8 cellular contexts compared by ENCODE assay signal in the genomic region with DNA sequence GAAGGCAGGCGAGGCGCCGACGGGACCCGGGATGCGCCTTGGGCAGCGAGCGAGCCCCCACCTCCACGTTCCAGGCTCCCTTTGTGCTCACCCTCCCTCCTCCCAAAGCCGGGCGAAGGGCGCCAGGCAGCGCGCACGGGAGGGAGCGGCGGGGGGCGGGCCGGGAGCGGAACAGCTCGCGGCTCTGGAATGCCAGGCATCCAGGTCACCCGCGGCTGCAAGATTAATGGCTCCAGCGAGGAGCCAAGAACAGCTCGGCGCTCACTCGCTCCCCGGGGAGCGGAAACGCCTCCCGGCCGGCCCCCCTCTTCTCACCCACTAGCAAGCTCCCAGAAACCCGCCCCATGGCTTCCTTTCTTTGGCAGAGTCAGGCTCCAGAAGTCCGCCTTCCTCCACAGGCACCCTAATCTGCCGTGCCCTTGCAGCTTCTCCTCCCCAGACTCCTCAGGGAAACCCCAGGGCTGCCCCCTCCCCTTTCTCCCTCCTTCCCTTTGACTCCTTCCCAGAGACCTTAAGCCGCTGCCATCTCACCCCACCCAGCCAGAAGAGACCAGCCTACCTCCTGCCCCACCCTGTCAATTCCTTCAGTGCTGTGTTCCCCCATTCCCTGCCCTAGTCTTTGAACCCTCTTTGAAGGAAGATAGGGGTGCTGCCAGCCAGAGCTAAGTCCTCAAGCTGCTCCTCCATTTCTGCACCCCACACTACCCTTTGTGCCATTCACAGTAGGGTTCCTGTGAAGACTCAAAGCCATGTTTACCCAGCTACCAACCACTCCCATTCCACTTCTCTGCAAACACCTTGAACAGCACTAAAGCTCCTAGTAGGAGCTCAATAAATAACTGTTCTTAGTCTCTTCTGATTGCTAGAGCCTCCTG. TPM values are rescaled to one million over a fixed set of nuclear protein-coding genes. Genes with fewer than 3 reads are reported as not detected.
DNase-seq lines count a peak whose midpoint lies in the region; ATAC-seq, FAIRE-seq and TF ChIP-seq lines count a peak whose summit lies in the region.

No MANE protein-coding gene starts in this region.

- peak overlapping the region; percentile 82 for H3K4ac ChIP-seq in H9 (ENCODE audit: low read depth, low read length)

- peak overlapping the region; percentile 95 to 99 (median 98) for H3K27ac Mint-ChIP-seq in H9

- peak overlapping the region; percentile 10 for H3K4me3 ChIP-seq in kidney epithelial cell (ENCODE audit: low read depth, low read length)
- H3K4me3 ChIP-seq in small intestine (ENCODE audit: low read depth in 1 of 2, low read length in 2 of 2): peak overlapping the region in 1 of 2 donors; percentile 23

- peak overlapping the region; percentile 85 for H2BK20ac ChIP-seq in H9 (ENCODE audit: low read depth, low read length, poor library complexity, severe bottlenecking)

- H3K4me1 ChIP-seq in H9 (ENCODE audit: insufficient read depth, low read length): peaks cover 21% of the 10 kb centered on the region; the same call in 1 of the 2 replicates
- peaks cover 8 to 9% of the 10 kb centered on the region in 2 donors for H3K4me1 ChIP-seq in small intestine (ENCODE audit: control insufficient read depth in 2 of 2, insufficient read depth in 1 of 2, low read depth in 1 of 2, low read length in 1 of 2)

- peak overlapping the region; percentile 29 for H3K9ac ChIP-seq in H9 (ENCODE audit: extremely low read depth, insufficient read length, low read length)

- peak overlapping the region; percentile 11 for H3K4me2 ChIP-seq in H9 (ENCODE audit: insufficient read depth, insufficient read length, low read length)

- no peak overlapping the region for H2AFZ ChIP-seq in H9 (ENCODE audit: low read length)

- no peaks in the 10 kb centered on the region for H3K27me3 ChIP-seq in H9 (ENCODE audit: insufficient read depth, low read length)
- no peaks in the 10 kb centered on the region for H3K27me3 ChIP-seq in kidney epithelial cell (ENCODE audit: control insufficient read depth, insufficient read depth, low read length)
- no peaks in the 10 kb centered on the region for H3K27me3 ChIP-seq in small intestine (ENCODE audit: control insufficient read depth in 2 of 2, insufficient read depth in 2 of 2, low read length in 2 of 2)

- H3T11ph ChIP-seq in H9 (ENCODE audit: low read length): no peak overlapping the region

- peaks cover 70 to 90% (median 84%) of the 10 kb centered on the region in 3 experiments for H3K36me3 Mint-ChIP-seq in H9 (ENCODE audit: insufficient read depth in 1 of 3, low read depth in 3 of 3)

- H3K18ac ChIP-seq in H9 (ENCODE audit: insufficient read length, low read depth, low read length): peak overlapping the region; percentile 89

- peak overlapping the region; percentile 90 for H3K14ac ChIP-seq in H9 (ENCODE audit: insufficient read depth, low read length)

- H3K9me3 Mint-ChIP-seq in H9: no peaks in the 10 kb centered on the region

- DNase-seq in AG08395 (ENCODE audit: low spot score): peak; percentile 94
- DNase-seq in H9: peak; percentile 98
- DNase-seq in SK-N-DZ (ENCODE audit: low spot score): peak; percentile 79
- peak; percentile 87 for DNase-seq in cortex of kidney (lab: John Stamatoyannopoulos, UW)
- peak; percentile 82 for DNase-seq in kidney epithelial cell (ENCODE audit: low read depth)
- peak; percentile 93 for DNase-seq in small intestine
- DNase-seq in GM12892 (ENCODE audit: insufficient read length): no peak

- H3K36me3 ChIP-seq in kidney epithelial cell (ENCODE audit: control insufficient read depth, insufficient read depth, low read length) (peaks cover 31% of the 10 kb centered on the region), small intestine (ENCODE audit: control insufficient read depth in 2 of 2, insufficient read depth in 2 of 2, low read length in 2 of 2) (peaks cover under 1 to 12% of the 10 kb centered on the region in 2 donors)

- H3K79me1 ChIP-seq in H9 (ENCODE audit: insufficient read depth, low read depth, low read length, poor library complexity, severe bottlenecking): no peaks in the 10 kb centered on the region

- no peak for ATAC-seq in GM18861 (IDR thresholded peaks at IDR 0.05; ENCODE audit: unreplicated experiment)

- no peak overlapping the region for H3K56ac ChIP-seq in H9 (ENCODE audit: insufficient read length, low read depth, low read length)

- H3K4me3 Mint-ChIP-seq in H9: peak overlapping the region; percentile 44 to 59

- no peak for TF ChIP-seq POLR2A in GM12892 (IDR thresholded peaks at IDR 0.05; ENCODE audit: low read depth, low read length)

- peak overlapping the region; percentile 78 for H2BK12ac ChIP-seq in H9 (ENCODE audit: insufficient read length, low read depth, low read length)

- H2BK120ac ChIP-seq in H9 (ENCODE audit: low read depth, low read length, poor library complexity, severe bottlenecking): peak overlapping the region; percentile 78

- no peaks in the 10 kb centered on the region for H4K20me1 ChIP-seq in H9 (ENCODE audit: control insufficient read depth, insufficient read depth, insufficient read length)

- H2AK5ac ChIP-seq in H9 (ENCODE audit: insufficient read length, low read length): no peak overlapping the region

- no peaks in the 10 kb centered on the region for H3K23me2 ChIP-seq in H9 (ENCODE audit: insufficient read length, low read depth, low read length, poor library complexity, severe bottlenecking)

- H3K79me2 ChIP-seq in H9 (ENCODE audit: insufficient read depth, low read length): no peaks in the 10 kb centered on the region

- H2BK15ac ChIP-seq in H9 (ENCODE audit: low read depth, low read length): no peak overlapping the region

- H3K27me3 Mint-ChIP-seq in H9 (ENCODE audit: low read depth): no peaks in the 10 kb centered on the region; the same call in 1 of the 2 replicates

- FAIRE-seq in small intestine (lab: Jason Lieb, UNC) (no peak), GM12892 (lab: Jason Lieb, UNC) (no peak)

- peak overlapping the region; percentile 56 for H2BK5ac ChIP-seq in H9 (ENCODE audit: insufficient read length, low read length)

- no peak overlapping the region for H3K23ac ChIP-seq in H9 (ENCODE audit: insufficient read length, low read depth, low read length)

- no peaks in the 10 kb centered on the region for H3K9me3 ChIP-seq in H9 (ENCODE audit: control insufficient read depth, low read depth, low read length)
- H3K9me3 ChIP-seq in small intestine (ENCODE audit: control insufficient read depth, low read depth): no peaks in the 10 kb centered on the region

- peaks cover 41 to 53% of the 10 kb centered on the region in 2 experiments for H3K4me1 Mint-ChIP-seq in H9

- H4K91ac ChIP-seq in H9 (ENCODE audit: insufficient read length, low read depth, low read length): peak overlapping the region; percentile 96

- WGBS in H9 (ENCODE audit: extremely low coverage, insufficient read length, low lambda C conversion rate): no CpG with 5 or more reads among the region's 37 CpGs
- WGBS in small intestine, 3 donors: 0 to 2% (median 1%) methylated on average over 24 to 37 of the region's 37 CpGs

- H4K5ac ChIP-seq in H9 (ENCODE audit: insufficient read length, low read depth, low read length): no peak overlapping the region

- H4K8ac ChIP-seq in H9 (replicated peaks; ENCODE audit: insufficient read length, low read depth, low read length): no peak overlapping the region

- TF ChIP-seq CTCF in H9 (conservative IDR thresholded peaks at IDR 0.05): no peak
- TF ChIP-seq CTCF in kidney epithelial cell (IDR thresholded peaks at IDR 0.05; ENCODE audit: insufficient read depth, low read length, poor library complexity, severe bottlenecking): no peak

- H3K27ac ChIP-seq in H9 (ENCODE audit: insufficient read length, low read depth, low read length) (peak overlapping the region; percentile 69), small intestine (ENCODE audit: low read depth in 1 of 2, low read length in 1 of 2) (peak overlapping the region; percentile 82 to 84)

RNA-seq across cellular contexts. Expression of a gene that starts 9.9 kb away (rescaled TPM):
- 30.9 and 35.3 TPM in 2 replicates for total RNA-seq in H9 (2021)
- polyA plus RNA-seq in SK-N-DZ (2014; cell fraction: cytosol; rRNA removed): 14.6 and 23.0 TPM in 2 replicates
- polyA plus RNA-seq in SK-N-DZ (2014; cell fraction: nucleus; rRNA removed): 13.4 and 17.3 TPM in 2 replicates
- 191 and 200 TPM in 2 replicates for total RNA-seq in kidney epithelial cell
- 10 to 100 TPM in 1 of 3 donors, 1 to 10 TPM in 2; 6.7 to 11.5 (median 9.2) TPM for polyA plus RNA-seq in small intestine
- polyA plus RNA-seq in GM12892 (2012; ENCODE audit: missing spikeins): 0.15 TPM
